In the genomic region with DNA sequence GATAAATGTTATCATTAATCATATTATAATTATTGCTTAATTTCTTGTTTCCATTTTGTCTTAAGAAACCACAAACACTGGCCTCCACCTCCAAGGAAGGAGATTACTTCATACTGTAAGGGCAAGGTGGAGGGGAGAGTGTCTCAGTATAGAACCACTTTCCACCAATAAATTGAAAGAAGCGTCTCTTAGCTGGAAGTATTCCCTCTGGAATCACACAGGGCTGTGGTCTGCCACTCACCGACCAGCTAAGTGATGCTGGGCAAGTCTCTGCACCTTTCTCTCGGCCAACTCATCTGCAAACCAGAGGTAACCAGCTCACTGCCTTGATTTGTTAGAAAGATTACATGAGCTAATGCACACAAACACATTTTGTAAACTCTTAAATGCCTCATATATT, we compare ENCODE assay signal across 22 cellular contexts.
"Had no signal": no experiment of that assay in that cellular context is flagged by ENCODE, and none has a peak within 500 bp of the region (broad histone marks: within the 10 kb centered on the region; RNA-seq: fewer than 3 reads in every experiment).

No MANE protein-coding gene starts in this region.

- H3K4me1 ChIP-seq: right lobe of liver, testis had no signal

- H3K27me3 Mint-ChIP-seq: activated CD4-positive, alpha-beta memory T cell treated with anti-CD3 and anti-CD28 coated beads for 36 hours; activated naive CD8-positive, alpha-beta T cell treated with anti-CD3 and anti-CD28 coated beads, Interleukin-2, amount 10 ng/mL, durations not matched to agents 7 days and 5 days had no signal

- H3K27ac Mint-ChIP-seq: activated CD4-positive, alpha-beta memory T cell treated with anti-CD3 and anti-CD28 coated beads for 36 hours; activated naive CD8-positive, alpha-beta T cell treated with anti-CD3 and anti-CD28 coated beads, Interleukin-2, amount 10 ng/mL, durations not matched to agents 7 days and 5 days; progenitor cell of endocrine pancreas had no signal

- ATAC-seq: gastroesophageal sphincter, left cardiac atrium, left ventricle myocardium superior, right lobe of liver had no signal

- DNase-seq: activated CD4-positive, alpha-beta memory T cell treated with anti-CD3 and anti-CD28 coated beads for 36 hours; activated CD4-positive, alpha-beta T cell treated with anti-CD3 and anti-CD28 coated beads for 4 hours; activated CD8-positive, alpha-beta memory T cell treated with anti-CD3 and anti-CD28 coated beads, Interleukin-2, amount 50 U/mL, for 4 hours; activated gamma-delta T cell; activated naive CD8-positive, alpha-beta T cell treated with anti-CD3 and anti-CD28 coated beads, Interleukin-2, amount 10 ng/mL, durations not matched to agents 7 days and 5 days; activated T-cell treated with anti-CD3 and anti-CD28 coated beads, Interleukin-2, amount 50 U/mL, for 1 hour; amygdala; effector CD8-positive, alpha-beta T cell; islet precursor cell; left cardiac atrium; left ventricle myocardium superior; ovary; right lobe of liver; stimulated activated CD4-positive, alpha-beta T cell treated with anti-CD3 and anti-CD28 coated beads, Interleukin-2, amount 100 ng/mL, for 48 hours; stimulated activated naive CD4-positive, alpha-beta T cell treated with Interleukin-2 at 50 U/mL for 16 hours; T-helper 9 cell; testis; trophoblast cell had no signal

- H3K4me3 ChIP-seq: gastroesophageal sphincter, hepatocyte, ovary, right lobe of liver, testis had no signal

- H3K4me3 Mint-ChIP-seq: activated CD4-positive, alpha-beta memory T cell treated with anti-CD3 and anti-CD28 coated beads for 36 hours; activated naive CD8-positive, alpha-beta T cell treated with anti-CD3 and anti-CD28 coated beads, Interleukin-2, amount 10 ng/mL, durations not matched to agents 7 days and 5 days had no signal

- H3K27me3 ChIP-seq: gastroesophageal sphincter, hepatocyte, ovary, right lobe of liver, testis had no signal

- H3K27ac ChIP-seq: gastroesophageal sphincter, hepatocyte, ovary, right lobe of liver, testis, VCaP had no signal

- H3K4me2 ChIP-seq: hepatocyte had no signal

- H3K36me3 ChIP-seq: gastroesophageal sphincter, ovary, right lobe of liver had no signal

- H3K9me3 ChIP-seq: gastroesophageal sphincter, ovary, right lobe of liver, testis had no signal

- H3K79me2 ChIP-seq: hepatocyte had no signal

- H2AFZ ChIP-seq: hepatocyte had no signal
